Comparison of ENCODE assay signal across 16 cellular contexts in genomic region chr13:53064721-53065120, GRCh38. TPM values are rescaled to one million over a fixed set of nuclear protein-coding genes. Genes with fewer than 3 reads are reported as not detected.
DNase-seq lines count a peak whose midpoint lies in the region; ATAC-seq and TF ChIP-seq lines count a peak whose summit lies in the region.
"Had no signal": no experiment of that assay in that cellular context is flagged by ENCODE, and none has a peak within 500 bp of the region (broad histone marks: within the 10 kb centered on the region; RNA-seq: fewer than 3 reads in every experiment).

No MANE protein-coding gene starts in this region.

- ATAC-seq in GM18868 (IDR thresholded peaks at IDR 0.05; ENCODE audit: unreplicated experiment) = no peak
- ATAC-seq: mucosa of descending colon had no signal

- H3K4me3 ChIP-seq in foreskin fibroblast (ENCODE audit: low read depth in 1 of 2, low read length in 2 of 2) = no peak overlapping the region
- H3K4me3 ChIP-seq: BLaER1 treated with 17β-estradiol and CSF1 and Interleukin-3, amounts not matched to agents 10 nM and 100 nM; mucosa of descending colon; spleen had no signal

- DNase-seq in DMS79 treated with DMSO at 0.1 percent for 48 hours (lab: John Stamatoyannopoulos, UW) (peak; percentile 45), NCI-H146 (lab: John Stamatoyannopoulos, UW) (peak; percentile 63), NCI-H82 treated with DMSO at 0.1 percent for 48 hours (lab: John Stamatoyannopoulos, UW; ENCODE audit: unreplicated experiment) (peak; percentile 92), myocyte (ENCODE audit: low read depth) (peak; percentile 1), foreskin fibroblast (no peak), NCI-H774 (lab: John Stamatoyannopoulos, UW) (no peak)
- DNase-seq: anterior cingulate cortex, EL, spleen, WERI-Rb-1 had no signal

- no peak for TF ChIP-seq CTCF in foreskin fibroblast (IDR thresholded peaks at IDR 0.05; ENCODE audit: low read depth, low read length)

RNA-seq across cellular contexts. Expression of gene OLFM4, which starts 36.1 kb away (rescaled TPM):
- total RNA-seq in myocyte = not detected in 2 replicates
- not detected for polyA plus RNA-seq in myocyte (2012)
- total RNA-seq: activated CD8-positive, alpha-beta memory T cell treated with anti-CD3 and anti-CD28 coated beads for 36 hours; H1; M059J had no signal
- polyA plus RNA-seq: H1 had no signal

Comparison
In these comparisons a context has a peak if more than half of its experiments do, and no peak if none do; other contexts are left out.
1. DNase-seq: peak in DMS79 treated with DMSO at 0.1 percent for 48 hours (single experiment), NCI-H146 (single experiment), NCI-H82 treated with DMSO at 0.1 percent for 48 hours (single experiment) and myocyte (single experiment); none in foreskin fibroblast (0 of 2) and NCI-H774 (single experiment).